In genomic region chr12:69239286-69239921, GRCh38 we compare ENCODE assay signal across 1 cellular context.
TF ChIP-seq lines count a peak whose summit lies in the region.

TSS of gene CPSF6 (plus strand) at chr12:69239569. CDS start at chr12:69239647, 78 bp downstream.

TF ChIP-seq in HepG2, 621 proteins besides CTCF, POLR2A, EP300 and RAD21 (continued from another document and continues in another):
- no peak for TF ChIP-seq SMC3 (IDR thresholded peaks at IDR 0.05; ENCODE audit: low read length)
- peak; percentile 36 for TF ChIP-seq SRSF1 (optimal IDR thresholded peaks at IDR 0.05; ENCODE audit: low read depth, low read length)
- no peak; the same call in 1 of the 2 replicates for TF ChIP-seq ZNF329 (CRISPR knock-in tag; IDR thresholded peaks at IDR 0.05; ENCODE audit: low read depth)
- no peak for TF ChIP-seq ZXDC (CRISPR knock-in tag; IDR thresholded peaks at IDR 0.05)
- TF ChIP-seq E2F5 (CRISPR knock-in tag; conservative IDR thresholded peaks at IDR 0.05), result 0 out of 2 replicates have a peak, but pooled peaks have one; percentile 22
- peak; percentile 41 for TF ChIP-seq PHF5A (CRISPR knock-in tag; IDR thresholded peaks at IDR 0.05; ENCODE audit: low read depth, unreplicated experiment)
- peak; percentile 32; the same call in 1 of the 2 replicates for TF ChIP-seq BCL6 (CRISPR knock-in tag; IDR thresholded peaks at IDR 0.05)
- TF ChIP-seq ZNF18 (CRISPR knock-in tag; IDR thresholded peaks at IDR 0.05; ENCODE audit: insufficient replicate concordance), result peak; percentile 62
- peak; percentile 75 for TF ChIP-seq SKI (IDR thresholded peaks at IDR 0.05; ENCODE audit: partially characterized antibody)
- no peak for TF ChIP-seq NCOA1 (CRISPR knock-in tag; IDR thresholded peaks at IDR 0.05)
- no peak for TF ChIP-seq PRMT3 (CRISPR knock-in tag; IDR thresholded peaks at IDR 0.05; ENCODE audit: borderline replicate concordance, low read depth)
- TF ChIP-seq THYN1 (CRISPR knock-in tag; IDR thresholded peaks at IDR 0.05; ENCODE audit: borderline replicate concordance, low read depth), result no peak
- no peak for TF ChIP-seq MNT (IDR thresholded peaks at IDR 0.05)
- TF ChIP-seq PATZ1 (CRISPR knock-in tag; IDR thresholded peaks at IDR 0.05), result peak; percentile 91
- no peak for TF ChIP-seq ZBED4 (CRISPR knock-in tag; IDR thresholded peaks at IDR 0.05; ENCODE audit: borderline replicate concordance)
- TF ChIP-seq MED1 (CRISPR knock-in tag; IDR thresholded peaks at IDR 0.05), result peak; percentile 62
- no peak for TF ChIP-seq ZMYM3 (CRISPR knock-in tag; IDR thresholded peaks at IDR 0.05)
- no peak for TF ChIP-seq ZNF276 (CRISPR knock-in tag; IDR thresholded peaks at IDR 0.05; ENCODE audit: low read depth)
- TF ChIP-seq EED (CRISPR knock-in tag; IDR thresholded peaks at IDR 0.05), result no peak
- no peak for TF ChIP-seq ZFP36 (IDR thresholded peaks at IDR 0.05; ENCODE audit: borderline replicate concordance, low read depth, low read length, partially characterized antibody)
- TF ChIP-seq IKZF5 (CRISPR knock-in tag; IDR thresholded peaks at IDR 0.05), result peak; percentile 68
- TF ChIP-seq ZNF138 (CRISPR knock-in tag; IDR thresholded peaks at IDR 0.05; ENCODE audit: low read depth), result peak; percentile 73; the same call in 1 of the 2 replicates
- no peak for TF ChIP-seq NCOR1 (IDR thresholded peaks at IDR 0.05; ENCODE audit: borderline replicate concordance, low read length)
- TF ChIP-seq GMEB2 (CRISPR knock-in tag; IDR thresholded peaks at IDR 0.05; ENCODE audit: low read depth), result no peak
- TF ChIP-seq NFE2L2 (IDR thresholded peaks at IDR 0.05; ENCODE audit: low read length), result no peak
- TF ChIP-seq MTA3 (CRISPR knock-in tag; IDR thresholded peaks at IDR 0.05), result no peak
- no peak for TF ChIP-seq PITX1 (CRISPR knock-in tag; IDR thresholded peaks at IDR 0.05)
- TF ChIP-seq ZBTB2 (CRISPR knock-in tag; IDR thresholded peaks at IDR 0.05; ENCODE audit: low read depth), result peak; percentile 70; the same call in 1 of the 2 replicates
- TF ChIP-seq HOXA5 (CRISPR knock-in tag; IDR thresholded peaks at IDR 0.05), result 0 out of 2 replicates have a peak, but pooled peaks have one; percentile 25
- TF ChIP-seq ZMAT3 (CRISPR knock-in tag; conservative IDR thresholded peaks at IDR 0.05), result no peak
- TF ChIP-seq PLRG1 (conservative IDR thresholded peaks at IDR 0.05), result no peak
- TF ChIP-seq ZNF562 (CRISPR knock-in tag; IDR thresholded peaks at IDR 0.05; ENCODE audit: borderline replicate concordance), result no peak
- TF ChIP-seq ZNF180 (CRISPR knock-in tag; IDR thresholded peaks at IDR 0.05; ENCODE audit: borderline replicate concordance, low read depth), result no peak
- TF ChIP-seq NR3C1 (CRISPR knock-in tag; IDR thresholded peaks at IDR 0.05), result no peak
- no peak for TF ChIP-seq TCF7 (IDR thresholded peaks at IDR 0.05; ENCODE audit: low read depth)
- TF ChIP-seq AGO2 (optimal IDR thresholded peaks at IDR 0.05; ENCODE audit: low read depth, low read length), result no peak
- peak; percentile 84 for TF ChIP-seq KMT2B (CRISPR knock-in tag; IDR thresholded peaks at IDR 0.05)
- no peak for TF ChIP-seq MAFK (conservative IDR thresholded peaks at IDR 0.05 in 1 of 2, IDR thresholded peaks at IDR 0.05 in 1 of 2; ENCODE audit: low read length in 2 of 2)
- no peak for TF ChIP-seq TIGD3 (CRISPR knock-in tag; IDR thresholded peaks at IDR 0.05; ENCODE audit: borderline replicate concordance)
- no peak for TF ChIP-seq HMG20B (CRISPR knock-in tag; conservative IDR thresholded peaks at IDR 0.05)
- TF ChIP-seq HHEX (CRISPR knock-in tag; IDR thresholded peaks at IDR 0.05), result no peak
- TF ChIP-seq ZSCAN30 (CRISPR knock-in tag; IDR thresholded peaks at IDR 0.05), result no peak
